In the genomic region with DNA sequence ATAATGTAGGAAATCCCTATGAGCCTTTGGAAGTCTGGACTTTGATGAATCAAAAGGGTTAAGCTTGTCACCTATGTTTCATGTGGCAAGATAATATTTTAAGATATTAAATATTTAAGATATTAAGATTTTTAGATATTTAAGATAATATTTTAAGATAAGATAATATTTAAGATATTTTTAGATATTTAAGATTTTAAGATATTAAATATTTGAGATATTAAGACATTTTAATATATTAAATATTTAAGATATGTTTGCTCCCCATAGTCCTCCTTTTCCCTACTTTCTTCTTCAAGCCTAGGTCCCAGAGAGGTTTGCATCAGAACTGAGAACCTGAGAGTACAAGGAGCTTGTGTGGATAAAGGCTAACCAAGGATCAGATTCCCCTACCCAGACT, we compare ENCODE assay signal across 25 cellular contexts.
"Had no signal": no experiment of that assay in that cellular context is flagged by ENCODE, and none has a peak within 500 bp of the region (broad histone marks: within the 10 kb centered on the region; RNA-seq: fewer than 3 reads in every experiment).

No MANE protein-coding gene starts in this region.

- FAIRE-seq: endothelial cell of umbilical vein, islet of Langerhans, keratinocyte had no signal

- H3K9me3 ChIP-seq: esophagus muscularis mucosa, gastrocnemius medialis, heart right ventricle, left lung, lower lobe of right lung, mucosa of descending colon had no signal

- H3K4me1 Mint-ChIP-seq: naive B cell; naive thymus-derived CD8-positive, alpha-beta T cell had no signal

- H3K4me1 ChIP-seq: foreskin keratinocyte, gastrocnemius medialis, heart right ventricle, left lung, lower lobe of right lung had no signal

- DNase-seq: dermis blood vessel endothelial cell; dorsolateral prefrontal cortex; effector CD4-positive, alpha-beta T cell; effector memory CD4-positive, alpha-beta T cell; foreskin keratinocyte; gastrocnemius medialis; glutamatergic neuron; head of caudate nucleus; heart right ventricle; hippocampal formation; kidney glomerular epithelial cell; left cardiac atrium; left lung; left ventricle myocardium superior; lower lobe of right lung; mesenchymal stem cell; mucosa of descending colon; naive B cell; naive thymus-derived CD8-positive, alpha-beta T cell had no signal

- H3K27me3 ChIP-seq: esophagus muscularis mucosa, foreskin keratinocyte, gastrocnemius medialis, left lung had no signal

- H3K27ac Mint-ChIP-seq: mesothelial cell of epicardium; naive B cell; naive thymus-derived CD8-positive, alpha-beta T cell had no signal

- H3K27ac ChIP-seq: coronary artery, dorsolateral prefrontal cortex, esophagus muscularis mucosa, foreskin keratinocyte, gastrocnemius medialis, heart right ventricle, left lung, lower lobe of right lung had no signal

- ATAC-seq: foreskin keratinocyte; gastrocnemius medialis; heart right ventricle; left cardiac atrium; left lung; left ventricle myocardium superior; lower lobe of right lung; mucosa of descending colon; naive thymus-derived CD8-positive, alpha-beta T cell had no signal

- H3K36me3 Mint-ChIP-seq: naive B cell; naive thymus-derived CD8-positive, alpha-beta T cell had no signal

- H3K4me3 Mint-ChIP-seq: mesothelial cell of epicardium; naive B cell; naive thymus-derived CD8-positive, alpha-beta T cell had no signal

- H3K27me3 Mint-ChIP-seq: naive B cell; naive thymus-derived CD8-positive, alpha-beta T cell had no signal
